ENCODE assay signal across 17 cellular contexts in genomic region chr6:106272289-106272688, GRCh38.
"Had no signal": no experiment of that assay in that cellular context is flagged by ENCODE, and none has a peak within 500 bp of the region (broad histone marks: within the 10 kb centered on the region; RNA-seq: fewer than 3 reads in every experiment).

No MANE protein-coding gene starts in this region.

- H3K9me3 ChIP-seq: right atrium auricular region, sigmoid colon had no signal

- H3K4me1 ChIP-seq: esophagus squamous epithelium, right atrium auricular region had no signal

- H3K27ac ChIP-seq: esophagus squamous epithelium, gastroesophageal sphincter, left ventricle myocardium inferior, lower lobe of right lung, right atrium auricular region, sigmoid colon, skin epidermis had no signal

- FAIRE-seq: keratinocyte, urothelium cell line had no signal

- H3K27me3 ChIP-seq: esophagus squamous epithelium, gastroesophageal sphincter, right atrium auricular region, sigmoid colon had no signal

- H3K36me3 ChIP-seq: lower lobe of right lung, right atrium auricular region had no signal

- DNase-seq: dermis blood vessel endothelial cell; esophagus squamous epithelium; foreskin fibroblast; glutamatergic neuron; left cardiac atrium; left ventricle myocardium inferior; lower lobe of right lung; natural killer cell; sigmoid colon; stimulated activated CD4-positive, alpha-beta T cell treated with anti-CD3 and anti-CD28 coated beads, Interleukin-2, amount 100 ng/mL, for 24 hours; stimulated activated CD4-positive, alpha-beta T cell treated with anti-CD3 and anti-CD28 coated beads, Interleukin-4, amount 100 ng/mL, for 4 hours; stimulated activated naive CD4-positive, alpha-beta T cell treated with Interleukin-2 at 50 U/mL for 16 hours had no signal

- H3K4me3 ChIP-seq: esophagus squamous epithelium, gastroesophageal sphincter, left ventricle myocardium inferior, lower lobe of right lung, right atrium auricular region, sigmoid colon, skin epidermis had no signal

- ATAC-seq: gastroesophageal sphincter, left cardiac atrium, lower lobe of right lung, natural killer cell had no signal
